In the genomic region with DNA sequence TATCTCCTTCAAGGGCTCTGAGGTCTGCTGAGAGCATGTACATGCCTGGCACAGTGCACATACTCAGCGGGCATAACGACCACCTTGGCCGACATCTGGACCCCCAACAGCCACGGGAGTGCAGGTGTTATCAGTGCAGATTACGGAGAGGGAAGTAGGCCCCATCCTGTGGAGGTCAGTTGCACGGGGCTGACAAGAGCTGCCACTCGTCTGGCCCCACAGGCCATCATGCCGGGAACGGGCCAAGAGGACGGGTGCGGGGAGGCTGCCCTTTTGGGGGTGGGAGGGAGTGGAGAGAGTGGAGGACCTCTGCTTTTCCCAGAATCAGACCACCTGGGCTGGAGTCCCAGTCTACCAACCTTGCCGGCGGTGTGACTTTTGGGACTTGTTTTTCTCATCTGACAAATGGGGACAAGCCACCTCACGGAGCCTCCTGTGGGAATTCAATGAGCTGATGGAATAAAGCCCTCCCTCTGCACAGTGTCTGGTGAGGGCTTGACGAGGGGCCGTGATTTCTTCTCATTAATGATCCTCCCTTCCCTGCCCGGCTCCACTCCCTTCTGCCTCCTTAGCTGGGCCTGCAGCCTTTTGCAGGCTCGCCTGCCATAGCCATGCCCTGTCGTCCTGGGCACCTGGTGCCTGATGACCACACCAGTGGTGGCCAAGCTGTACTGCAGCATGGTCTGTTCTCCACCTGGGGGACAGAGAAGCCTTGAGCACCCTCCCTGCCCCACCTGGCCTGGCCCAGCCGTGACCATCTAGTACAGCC, we compare ENCODE assay signal across 19 cellular contexts. TPM values are rescaled to one million over a fixed set of nuclear protein-coding genes. Genes with fewer than 3 reads are reported as not detected.
A peak's percentile ranks its signal among the peaks of the same experiment; 100 is the strongest.
DNase-seq lines count a peak whose midpoint lies in the region; ATAC-seq and TF ChIP-seq lines count a peak whose summit lies in the region.
"Had no signal": no experiment of that assay in that cellular context is flagged by ENCODE, and none has a peak within 500 bp of the region (broad histone marks: within the 10 kb centered on the region; RNA-seq: fewer than 3 reads in every experiment).

No MANE protein-coding gene starts in this region.

- 93 to 94% methylated on average over 12 to 20 of the region's 20 CpGs for WGBS in endodermal cell (ENCODE audit: insufficient coverage in 1 of 2, insufficient read length in 1 of 2), 2 experiments

- H3K36me3 ChIP-seq in endodermal cell (ENCODE audit: control insufficient read depth, insufficient read depth, low read length) = no peaks in the 10 kb centered on the region
- H3K36me3 ChIP-seq: gastrocnemius medialis, tibial artery had no signal

- DNase-seq in cardiac septum (ENCODE audit: low spot score) = peak; percentile 47
- no peak for DNase-seq in left ventricle myocardium superior
- DNase-seq in HuH-7.5 (ENCODE audit: low spot score) = peak; percentile 41
- DNase-seq in endodermal cell = peak; percentile 66
- no peak for DNase-seq in type B pancreatic cell (ENCODE audit: extremely low spot score, unreplicated experiment)
- DNase-seq: gastrocnemius medialis, NCI-H526, OCI-M1, retina, tibial artery had no signal

- no peak overlapping the region for H3K4me3 ChIP-seq in endodermal cell (ENCODE audit: low read length)
- H3K4me3 ChIP-seq: dorsolateral prefrontal cortex, gastrocnemius medialis, mucosa of descending colon, tibial artery had no signal

- ATAC-seq in left ventricle myocardium superior (no peak), esophagus mucosa (no peak), HG03108 (IDR thresholded peaks at IDR 0.05; ENCODE audit: unreplicated experiment) (no peak), HG03196 (IDR thresholded peaks at IDR 0.05; ENCODE audit: unreplicated experiment) (no peak)
- ATAC-seq: gastrocnemius medialis; mucosa of descending colon; stimulated activated effector memory CD8-positive, alpha-beta T cell treated with anti-CD3 and anti-CD28 coated beads, Interleukin-12 subunit alpha, Interleukin-12 subunit beta, amount 100 ng/mL, for 72 hours had no signal

- H3K36me3 Mint-ChIP-seq in endodermal cell (ENCODE audit: low read depth) = no peaks in the 10 kb centered on the region
- H3K36me3 Mint-ChIP-seq in type B pancreatic cell = no peaks in the 10 kb centered on the region

- peak; percentile 61 for TF ChIP-seq CTCF in endodermal cell (conservative IDR thresholded peaks at IDR 0.05)
- TF ChIP-seq CTCF in type B pancreatic cell (conservative IDR thresholded peaks at IDR 0.05) = peak; percentile 27

- no peaks in the 10 kb centered on the region for H3K9me3 ChIP-seq in endodermal cell (ENCODE audit: control insufficient read depth, low read length)
- H3K9me3 ChIP-seq: gastrocnemius medialis, mucosa of descending colon, tibial artery had no signal

- H3K27ac ChIP-seq in endodermal cell (ENCODE audit: low read depth, low read length) = no peak overlapping the region
- H3K27ac ChIP-seq: gastrocnemius medialis, tibial artery had no signal

- no peak overlapping the region for H3K9ac ChIP-seq in endodermal cell (ENCODE audit: extremely low read depth, low read length, poor library complexity, severe bottlenecking)

- H3K4me1 ChIP-seq in endodermal cell (ENCODE audit: control insufficient read depth, insufficient read depth, low read length) = peaks cover 5% of the 10 kb centered on the region

- H3K27ac Mint-ChIP-seq in endodermal cell (no peak overlapping the region), type B pancreatic cell (peak overlapping the region; percentile 58)
- H3K27ac Mint-ChIP-seq: activated T-helper 2 cell treated with anti-CD3 and anti-CD28 coated beads, Interferon-gamma antibody, Interleukin-2, Interleukin-4, amounts not matched to agents 10 μg/mL and 5 μg/mL and 100 μg/mL, durations not matched to agents 14 hours and 24 hours and 36 hours; stimulated activated effector memory CD8-positive, alpha-beta T cell treated with anti-CD3 and anti-CD28 coated beads, Interleukin-12 subunit alpha, Interleukin-12 subunit beta, amount 100 ng/mL, for 72 hours had no signal

- H3K27me3 Mint-ChIP-seq in endodermal cell (ENCODE audit: insufficient read depth) (peaks cover 12% of the 10 kb centered on the region), type B pancreatic cell (no peaks in the 10 kb centered on the region)

- H3K9me3 Mint-ChIP-seq in endodermal cell (no peaks in the 10 kb centered on the region), type B pancreatic cell (no peaks in the 10 kb centered on the region)
- H3K9me3 Mint-ChIP-seq: activated T-helper 2 cell treated with anti-CD3 and anti-CD28 coated beads, Interferon-gamma antibody, Interleukin-2, Interleukin-4, amounts not matched to agents 10 μg/mL and 5 μg/mL and 100 μg/mL, durations not matched to agents 14 hours and 24 hours and 36 hours; neural crest cell; stimulated activated effector memory CD8-positive, alpha-beta T cell treated with anti-CD3 and anti-CD28 coated beads, Interleukin-12 subunit alpha, Interleukin-12 subunit beta, amount 100 ng/mL, for 72 hours had no signal

- no peak overlapping the region for H3K4me3 Mint-ChIP-seq in endodermal cell
- H3K4me3 Mint-ChIP-seq in type B pancreatic cell = no peak overlapping the region
- H3K4me3 Mint-ChIP-seq: stimulated activated effector memory CD8-positive, alpha-beta T cell treated with anti-CD3 and anti-CD28 coated beads, Interleukin-12 subunit alpha, Interleukin-12 subunit beta, amount 100 ng/mL, for 72 hours had no signal

- peaks cover 20% of the 10 kb centered on the region for H3K27me3 ChIP-seq in endodermal cell (ENCODE audit: control insufficient read depth, insufficient read depth, low read length, poor library complexity, severe bottlenecking)

- intact Hi-C loops in cardiac septum (cut with DNase I) = loop anchor here (10.0 kb wide), 1 partner anchor 48 kb away; no protein-coding TSS in a partner anchor
- intact Hi-C loops in left ventricle myocardium superior (cut with micrococcal nuclease) = no loop called here

- peaks cover 15% of the 10 kb centered on the region for H3K4me1 Mint-ChIP-seq in endodermal cell
- H3K4me1 Mint-ChIP-seq in type B pancreatic cell (ENCODE audit: unreplicated experiment) = peaks cover 13% of the 10 kb centered on the region

RNA-seq across cellular contexts. Expression of gene PRSS33, which starts 4.6 kb away (rescaled TPM):
- total RNA-seq in cardiac septum (not detected), left ventricle myocardium superior (not detected), endodermal cell (under 1 TPM in 1 of 2 donors, not detected in 1; 0.35 TPM), type B pancreatic cell (ENCODE audit: low replicate concordance) (0.39 and 2.4 TPM in 2 replicates), esophagus mucosa (not detected)
- polyA plus RNA-seq in endodermal cell (2013, experiment 1 of 2) = 0.36 TPM
- polyA plus RNA-seq in endodermal cell (2013, experiment 2 of 2) = 0.41 TPM
- total RNA-seq: activated T-helper 2 cell treated with anti-CD3 and anti-CD28 coated beads, Interferon-gamma antibody, Interleukin-2, Interleukin-4, amounts not matched to agents 10 μg/mL and 5 μg/mL and 100 μg/mL, durations not matched to agents 14 hours and 24 hours and 36 hours; epithelial cell of proximal tubule; gastrocnemius medialis; mucosa of descending colon had no signal

RNA-seq across cellular contexts. Expression of gene ELOB, which starts 5.7 kb away (rescaled TPM):
- total RNA-seq in cardiac septum = 278 TPM
- total RNA-seq in left ventricle myocardium superior = 325 TPM
- total RNA-seq in endodermal cell = 100 to 1,000 TPM; 264 to 272 TPM
- polyA plus RNA-seq in endodermal cell (2013, experiment 1 of 2) = 227 TPM
- polyA plus RNA-seq in endodermal cell (2013, experiment 2 of 2) = 216 TPM
- 237 and 243 TPM in 2 replicates for total RNA-seq in type B pancreatic cell (ENCODE audit: low replicate concordance)
- total RNA-seq in esophagus mucosa = 310 TPM

RNA-seq across cellular contexts. Expression of gene PRSS41, which starts 15.5 kb away (rescaled TPM):
- total RNA-seq in cardiac septum (not detected), left ventricle myocardium superior (not detected), endodermal cell (not detected), type B pancreatic cell (ENCODE audit: low replicate concordance) (not detected in 2 replicates), esophagus mucosa (not detected)
- not detected for polyA plus RNA-seq in endodermal cell (2013, experiment 1 of 2)
- polyA plus RNA-seq in endodermal cell (2013, experiment 2 of 2) = not detected
- total RNA-seq: activated T-helper 2 cell treated with anti-CD3 and anti-CD28 coated beads, Interferon-gamma antibody, Interleukin-2, Interleukin-4, amounts not matched to agents 10 μg/mL and 5 μg/mL and 100 μg/mL, durations not matched to agents 14 hours and 24 hours and 36 hours; dorsolateral prefrontal cortex; epithelial cell of proximal tubule; gastrocnemius medialis; mucosa of descending colon; neural crest cell had no signal

RNA-seq across cellular contexts. Expression of gene SRRM2, which starts 30.3 kb away (rescaled TPM):
- total RNA-seq in cardiac septum (335 TPM), left ventricle myocardium superior (292 TPM), endodermal cell (100 to 1,000 TPM; 843 to 876 TPM), type B pancreatic cell (ENCODE audit: low replicate concordance) (620 and 749 TPM in 2 replicates), esophagus mucosa (280 TPM)
- 625 TPM for polyA plus RNA-seq in endodermal cell (2013, experiment 1 of 2)
- polyA plus RNA-seq in endodermal cell (2013, experiment 2 of 2) = 517 TPM

RNA-seq across cellular contexts. Expression of gene PRSS21, which starts 34.3 kb away (rescaled TPM):
- total RNA-seq in cardiac septum (not detected), left ventricle myocardium superior (not detected), endodermal cell (not detected), type B pancreatic cell (ENCODE audit: low replicate concordance) (not detected in 2 replicates), esophagus mucosa (6.9 TPM)
- not detected for polyA plus RNA-seq in endodermal cell (2013, experiment 1 of 2)
- polyA plus RNA-seq in endodermal cell (2013, experiment 2 of 2) = not detected
- total RNA-seq: gastrocnemius medialis, neural crest cell had no signal

Comparison
In these comparisons a context has a peak if more than half of its experiments do, and no peak if none do; other contexts are left out.
1. DNase-seq: peak in cardiac septum (single experiment), HuH-7.5 (single experiment) and endodermal cell (single experiment); none in left ventricle myocardium superior (single experiment) and type B pancreatic cell (single experiment).